Comparison of ENCODE assay signal across 1 cellular context in the genomic region with DNA sequence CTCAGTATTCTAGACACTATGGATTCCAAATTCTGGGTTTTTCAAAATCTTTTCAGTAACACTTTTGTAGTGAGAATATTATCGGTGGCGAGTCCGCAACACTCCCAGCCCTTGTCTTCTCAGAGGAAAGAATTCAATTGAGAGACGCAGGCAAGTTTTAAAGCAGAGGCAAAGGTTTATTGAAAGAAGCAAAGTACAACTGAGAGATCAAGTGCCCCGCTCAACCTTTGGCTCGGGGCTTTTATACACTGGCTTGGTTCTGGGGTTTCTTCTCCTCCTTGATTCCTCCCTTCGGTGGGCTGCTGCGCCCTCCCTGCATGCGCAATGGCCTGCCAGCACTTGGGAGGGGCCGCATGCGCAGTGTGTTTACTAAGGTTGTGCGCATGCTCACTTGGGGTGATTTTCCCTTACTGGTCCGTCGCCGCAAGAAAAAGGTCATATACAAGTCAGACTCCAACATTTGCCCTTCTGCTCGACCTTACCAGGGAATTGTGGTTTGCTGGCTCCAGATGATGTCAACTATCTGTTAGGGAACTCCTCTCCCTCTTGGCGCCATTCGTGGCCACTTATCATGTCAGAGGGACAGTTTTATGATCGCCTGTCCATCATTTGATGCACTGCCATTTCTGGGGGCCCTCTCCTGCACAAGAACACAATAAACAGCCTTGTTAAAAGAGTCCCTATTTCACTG.
A peak's percentile ranks its signal among the peaks of the same experiment; 100 is the strongest.
TF ChIP-seq lines count a peak whose summit lies in the region.

No MANE protein-coding gene starts in this region.

TF ChIP-seq in liver, 16 proteins besides CTCF, POLR2A, EP300 and RAD21 (continued from another document):
- TF ChIP-seq EGR1 (IDR thresholded peaks at IDR 0.05; ENCODE audit: low read depth in 2 of 2) = peak in 1 of 2 donors; percentile 24
- TF ChIP-seq, protein P1, sequence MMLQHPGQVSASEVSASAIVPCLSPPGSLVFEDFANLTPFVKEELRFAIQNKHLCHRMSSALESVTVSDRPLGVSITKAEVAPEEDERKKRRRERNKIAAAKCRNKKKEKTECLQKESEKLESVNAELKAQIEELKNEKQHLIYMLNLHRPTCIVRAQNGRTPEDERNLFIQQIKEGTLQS (IDR thresholded peaks at IDR 0.05) = no peak
